ENCODE assay signal across 6 cellular contexts in the genomic region with DNA sequence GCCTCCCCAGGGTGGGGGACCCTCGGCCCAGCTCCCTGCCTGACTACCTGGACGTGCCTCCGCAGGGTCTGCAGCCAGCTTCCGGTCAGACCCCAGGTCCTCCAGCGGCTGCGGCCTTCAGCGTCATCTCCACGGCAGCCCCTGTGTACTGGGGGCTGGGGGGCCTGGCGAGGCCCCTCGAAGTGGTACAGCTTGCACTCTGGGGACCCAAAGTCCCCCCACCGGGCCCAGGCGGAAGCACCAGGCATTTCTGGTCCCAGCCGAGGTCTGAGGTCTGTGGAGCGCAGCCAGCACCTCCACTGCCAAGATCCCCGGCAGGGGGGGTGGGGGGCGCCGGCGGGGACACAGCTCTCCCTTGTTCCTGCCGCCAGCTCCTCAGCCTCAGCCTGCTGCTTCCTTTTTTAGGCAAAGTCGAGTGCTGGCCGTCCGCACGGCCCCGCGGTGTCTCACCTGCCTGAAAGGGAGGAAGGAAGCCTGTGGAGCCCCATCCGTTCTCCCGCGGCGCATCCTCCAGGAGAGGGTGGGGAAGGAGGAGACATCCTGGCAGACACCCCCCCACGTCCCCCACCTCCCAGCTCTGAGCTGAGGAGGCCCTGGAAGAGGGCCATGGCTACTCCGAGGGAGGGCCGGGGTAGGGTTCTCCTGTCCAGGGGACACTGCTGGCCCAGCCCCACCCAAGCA. TPM values are rescaled to one million over a fixed set of nuclear protein-coding genes. Genes with fewer than 3 reads are reported as not detected.
DNase-seq lines count a peak whose midpoint lies in the region; ATAC-seq and TF ChIP-seq lines count a peak whose summit lies in the region.

No MANE protein-coding gene starts in this region.

- H3K27ac ChIP-seq in Panc1 (ENCODE audit: low read length), result peak overlapping the region; percentile 99

- no peaks in the 10 kb centered on the region for H3K9me3 Mint-ChIP-seq in osteocyte (ENCODE audit: unreplicated experiment)

- DNase-seq in A172 (ENCODE audit: low spot score), result peak; percentile 47
- DNase-seq in Panc1 (ENCODE audit: low read depth, low spot score), result no peak
- peak; percentile 65 for DNase-seq in left kidney (ENCODE audit: low read depth, low spot score)
- no peak for DNase-seq in LoVo (ENCODE audit: low spot score)
- no peak for DNase-seq in osteocyte (ENCODE audit: extremely low spot score, unreplicated experiment)

- ATAC-seq in Panc1, result no peak
- ATAC-seq in HG03354 (IDR thresholded peaks at IDR 0.05; ENCODE audit: poor library complexity, severe bottlenecking, unreplicated experiment), result no peak

- H3K4me1 Mint-ChIP-seq in osteocyte (ENCODE audit: unreplicated experiment), result peaks cover 51% of the 10 kb centered on the region

- no peaks in the 10 kb centered on the region for H3K36me3 ChIP-seq in Panc1 (ENCODE audit: control insufficient read depth, insufficient read depth, low read length)

- H3K4me1 ChIP-seq in Panc1 (ENCODE audit: control insufficient read depth, insufficient read depth, low read length), result peaks cover 67% of the 10 kb centered on the region

- H3K27ac Mint-ChIP-seq in osteocyte (ENCODE audit: unreplicated experiment), result no peak overlapping the region

- no TSS peak for BruUV-seq in Panc1 (replicated peaks; lab: Mats Ljungman, UMichigan)

- no peaks in the 10 kb centered on the region for H3K27me3 ChIP-seq in Panc1 (ENCODE audit: control insufficient read depth, insufficient read depth, low read length)

- H3K36me3 Mint-ChIP-seq in osteocyte (ENCODE audit: unreplicated experiment), result no peaks in the 10 kb centered on the region

- in situ Hi-C loops in Panc1 (cut with HindIII; ENCODE audit: low pct_unique_long_range_greater_than_20kb, low sequenced_read_pairs), result no loop called here

- TF ChIP-seq CTCF in Panc1 (IDR thresholded peaks at IDR 0.05) (no peak), osteocyte (IDR thresholded peaks at IDR 0.05) (no peak)

- H3K4me3 Mint-ChIP-seq in osteocyte (ENCODE audit: unreplicated experiment), result no peak overlapping the region

- CTCF ChIA-PET in Panc1 (lab: Charles Lee), result interaction anchor here (0.6 kb wide), 1 partner anchor 71 kb away, joined by 4 read pairs; no protein-coding TSS in a partner anchor

- peak overlapping the region; percentile 45 to 76 for H3K4me3 ChIP-seq in Panc1 (ENCODE audit: low read depth in 2 of 2, low read length in 2 of 2)

- no peaks in the 10 kb centered on the region for H3K27me3 Mint-ChIP-seq in osteocyte (ENCODE audit: unreplicated experiment)

- intact Hi-C loops in Panc1 (cut with micrococcal nuclease; ENCODE audit: unreplicated experiment), result no loop called here

- H3K9me3 ChIP-seq in Panc1 (ENCODE audit: control insufficient read depth, insufficient read depth, low read depth, low read length), result no peaks in the 10 kb centered on the region

- POLR2A ChIA-PET in Panc1 (lab: Charles Lee), result interaction anchor here (0.5 to 0.6 kb wide), 2 partner anchors 136 to 474 kb away, joined by 4 to 5 read pairs; no protein-coding TSS in a partner anchor

RNA-seq across cellular contexts. Expression of gene VWA1, which starts 1.2 kb away (rescaled TPM):
- 0.91 and 2.0 TPM in 2 replicates for total RNA-seq in A172 (2014; rRNA removed; shearing (Covaris generic))
- total RNA-seq in Panc1 (2021; ENCODE audit: unreplicated experiment) (858 TPM), osteocyte (15.6 and 17.5 TPM in 2 replicates)
- polyA plus RNA-seq in Panc1 (2012; ENCODE audit: insufficient read length), result 1,549 TPM

RNA-seq across cellular contexts. Expression of gene ANKRD65, which starts 13.2 kb away (rescaled TPM):
- total RNA-seq in A172 (2014; rRNA removed; shearing (Covaris generic)), result 0.12 TPM in 1 of 2 replicates, not detected in the other
- total RNA-seq in Panc1 (2021; ENCODE audit: unreplicated experiment) (1.9 TPM), osteocyte (0.21 and 0.24 TPM in 2 replicates)
- polyA plus RNA-seq in Panc1 (2012; ENCODE audit: insufficient read length), result 3.7 TPM

RNA-seq across cellular contexts. Expression of gene ATAD3C, which starts 15.2 kb away (rescaled TPM):
- not detected in 2 replicates for total RNA-seq in A172 (2014; rRNA removed; shearing (Covaris generic))
- 10.6 TPM for total RNA-seq in Panc1 (2021; ENCODE audit: unreplicated experiment)
- polyA plus RNA-seq in Panc1 (2012; ENCODE audit: insufficient read length), result 8.1 TPM
- total RNA-seq in osteocyte, result 0.27 and 0.44 TPM in 2 replicates

RNA-seq across cellular contexts. Expression of gene MRPL20, which starts 27.2 kb away (rescaled TPM):
- total RNA-seq in A172 (2014; rRNA removed; shearing (Covaris generic)), result 117 and 151 TPM in 2 replicates
- 196 TPM for total RNA-seq in Panc1 (2021; ENCODE audit: unreplicated experiment)
- polyA plus RNA-seq in Panc1 (2012; ENCODE audit: insufficient read length), result 252 TPM
- total RNA-seq in osteocyte, result 82.1 and 86.9 TPM in 2 replicates

RNA-seq across cellular contexts. Expression of gene CCNL2, which starts 35.1 kb away (rescaled TPM):
- 35.6 and 43.2 TPM in 2 replicates for total RNA-seq in A172 (2014; rRNA removed; shearing (Covaris generic))
- total RNA-seq in Panc1 (2021; ENCODE audit: unreplicated experiment) (297 TPM), osteocyte (262 and 272 TPM in 2 replicates)
- 235 TPM for polyA plus RNA-seq in Panc1 (2012; ENCODE audit: insufficient read length)

Comparison
In these comparisons a context has a peak if more than half of its experiments do, and no peak if none do; other contexts are left out.
1. DNase-seq: peak in A172 (single experiment) and left kidney (single experiment); none in Panc1 (single experiment), LoVo (single experiment) and osteocyte (single experiment).
2. RNA of gene VWA1, which starts 1.2 kb away (total RNA-seq): 858 TPM in Panc1 (single experiment); 15.6 to 17.5 TPM in osteocyte and 0.91 to 2.0 TPM in A172; every median in the first group is over 10 times any median in the second.